Comparison of ENCODE assay signal across 16 cellular contexts in genomic region chr5:158313027-158313738, GRCh38.
DNase-seq lines count a peak whose midpoint lies in the region; ATAC-seq, FAIRE-seq and TF ChIP-seq lines count a peak whose summit lies in the region.
"Had no signal": no experiment of that assay in that cellular context is flagged by ENCODE, and none has a peak within 500 bp of the region (broad histone marks: within the 10 kb centered on the region; RNA-seq: fewer than 3 reads in every experiment).

No MANE protein-coding gene starts in this region.

- TF ChIP-seq CTCF in DND-41 (IDR thresholded peaks at IDR 0.05; ENCODE audit: borderline replicate concordance, extremely low read depth, low read length, poor library complexity, severe bottlenecking), result no peak
- no peak for TF ChIP-seq CTCF in H1 (IDR thresholded peaks at IDR 0.05; ENCODE audit: control extremely low read depth in 1 of 3, insufficient read depth in 1 of 3, low read depth in 1 of 3, low read length in 3 of 3)
- no peak for TF ChIP-seq CTCF in hepatocyte (IDR thresholded peaks at IDR 0.05; ENCODE audit: poor library complexity)

- H3K9me3 ChIP-seq in DND-41 (ENCODE audit: insufficient read depth, low read length, severe bottlenecking), result no peaks in the 10 kb centered on the region
- no peaks in the 10 kb centered on the region for H3K9me3 ChIP-seq in HUES6 (ENCODE audit: control insufficient read depth, insufficient read depth, low read depth, low read length)
- H3K9me3 ChIP-seq in H1 (ENCODE audit: insufficient read depth in 2 of 2, low read depth in 1 of 2, low read length in 1 of 2), result no peaks in the 10 kb centered on the region
- H3K9me3 ChIP-seq in hepatocyte (ENCODE audit: low read depth), result no peaks in the 10 kb centered on the region
- H3K9me3 ChIP-seq: SJCRH30 had no signal

- H4K5ac ChIP-seq in H1 (ENCODE audit: insufficient read length, low read depth, low read length) (peak overlapping the region; percentile 29), mesendoderm (ENCODE audit: low read length) (no peak overlapping the region)

- DNase-seq in DND-41, result no peak
- no peak for DNase-seq in H1 (ENCODE audit: low read depth in 1 of 2, low spot score in 2 of 2)
- peak; percentile 79 for DNase-seq in mesendoderm
- no peak for DNase-seq in hepatocyte (ENCODE audit: low spot score)
- DNase-seq: CD8-positive, alpha-beta memory T cell; NCI-H187; NCI-H345; NCI-H526 treated with DMSO at 0.1 percent for 48 hours; SJCRH30 had no signal

- no peak for TF ChIP-seq RAD21 in H1 (IDR thresholded peaks at IDR 0.05 in 1 of 2, conservative IDR thresholded peaks at IDR 0.05 in 1 of 2; ENCODE audit: low read depth in 2 of 2, low read length in 2 of 2)

- H4K91ac ChIP-seq in H1 (replicated peaks; ENCODE audit: insufficient read length, low read length), result peak overlapping the region; percentile 59

- H2BK120ac ChIP-seq in H1 (replicated peaks; ENCODE audit: low read depth, low read length) (peak overlapping the region; percentile 79), mesendoderm (ENCODE audit: low read depth, low read length) (no peak overlapping the region)

- H2AK5ac ChIP-seq in H1 (ENCODE audit: low read depth, low read length) (no peak overlapping the region), mesendoderm (ENCODE audit: low read length) (peak overlapping the region; percentile 38)

- H4K20me1 ChIP-seq in DND-41 (ENCODE audit: insufficient read depth, low read length) (no peaks in the 10 kb centered on the region), H1 (replicated peaks in 1 of 2; ENCODE audit: control insufficient read depth in 1 of 2, insufficient read depth in 2 of 2, low read length in 2 of 2) (no peaks in the 10 kb centered on the region), hepatocyte (ENCODE audit: insufficient read depth, poor library complexity, severe bottlenecking) (no peaks in the 10 kb centered on the region)
- H4K20me1 ChIP-seq: BLaER1 had no signal

- POLR2A ChIA-PET in H1 (lab: Charles Lee; ENCODE audit: partially characterized antibody), result no interaction called here

- TF ChIP-seq POLR2A in H1 (IDR thresholded peaks at IDR 0.05; ENCODE audit: control extremely low read depth in 1 of 2, low read depth in 2 of 2, low read length in 2 of 2), result no peak

- H3K9ac ChIP-seq in DND-41 (ENCODE audit: low read depth, low read length) (no peak overlapping the region), HUES6 (ENCODE audit: low read length) (peak overlapping the region; percentile 7), H1 (replicated peaks in 1 of 4; ENCODE audit: extremely low read depth in 1 of 4, low read depth in 3 of 4, low read length in 3 of 4) (no peak overlapping the region), mesendoderm (ENCODE audit: low read length) (no peak overlapping the region)
- H3K9ac ChIP-seq: BLaER1 had no signal

- H2AFZ ChIP-seq in DND-41 (ENCODE audit: low read depth, low read length) (peak overlapping the region; percentile 30; the same call in 1 of the 2 replicates), H1 (ENCODE audit: low read length) (peak overlapping the region; percentile 93), hepatocyte (no peak overlapping the region)

- H3K79me2 ChIP-seq in DND-41 (ENCODE audit: insufficient read depth, low read length) (no peaks in the 10 kb centered on the region), H1 (ENCODE audit: control insufficient read depth in 1 of 2, insufficient read depth in 2 of 2, low read length in 2 of 2) (no peaks in the 10 kb centered on the region), mesendoderm (ENCODE audit: control insufficient read depth, insufficient read depth, low read length) (no peaks in the 10 kb centered on the region), hepatocyte (no peaks in the 10 kb centered on the region)

- H3K4me3 ChIP-seq in DND-41 (ENCODE audit: low read depth in 1 of 2, low read length in 2 of 2), result no peak overlapping the region
- H3K4me3 ChIP-seq in HUES6 (ENCODE audit: low read depth, low read length), result no peak overlapping the region
- no peak overlapping the region for H3K4me3 ChIP-seq in H1 (ENCODE audit: extremely low read depth in 1 of 4, insufficient read depth in 2 of 4, low read depth in 3 of 4, low read length in 4 of 4)
- no peak overlapping the region for H3K4me3 ChIP-seq in mesendoderm (ENCODE audit: low read length)
- H3K4me3 ChIP-seq in hepatocyte, result no peak overlapping the region
- H3K4me3 ChIP-seq: BLaER1, SJCRH30 had no signal

- H4K8ac ChIP-seq in H1 (ENCODE audit: extremely low read depth, insufficient read depth, low read length), result peak overlapping the region; percentile 72; the same call in 1 of the 2 replicates
- H4K8ac ChIP-seq in mesendoderm (ENCODE audit: low read depth, low read length), result no peak overlapping the region

- no peak for TF ChIP-seq EP300 in H1 (IDR thresholded peaks at IDR 0.05; ENCODE audit: borderline replicate concordance in 1 of 2, low read depth in 2 of 2, low read length in 2 of 2)

- no peak overlapping the region for H3K14ac ChIP-seq in H1 (ENCODE audit: insufficient read length)

- H3K4ac ChIP-seq in H1 (replicated peaks; ENCODE audit: insufficient read length, low read depth, low read length) (peak overlapping the region; percentile 93), mesendoderm (ENCODE audit: low read depth, low read length) (no peak overlapping the region)

- no peak overlapping the region for H3K23ac ChIP-seq in H1 (ENCODE audit: insufficient read length)
- H3K23ac ChIP-seq in mesendoderm (ENCODE audit: low read length), result no peak overlapping the region

- H3K56ac ChIP-seq in H1 (replicated peaks; ENCODE audit: insufficient read length, low read depth, low read length) (no peak overlapping the region), mesendoderm (ENCODE audit: low read length) (peak overlapping the region; percentile 25)

- H2BK15ac ChIP-seq in H1 (ENCODE audit: low read length) (0 out of 2 replicates have a peak overlapping the region, but pooled peaks have one; percentile 53), mesendoderm (replicated peaks; ENCODE audit: low read depth) (no peak overlapping the region)

- H3K36me3 ChIP-seq in DND-41 (ENCODE audit: insufficient read depth, low read length) (no peaks in the 10 kb centered on the region), HUES6 (ENCODE audit: control insufficient read depth, insufficient read depth, low read length) (no peaks in the 10 kb centered on the region), H1 (ENCODE audit: control insufficient read depth in 2 of 4, insufficient read depth in 4 of 4, low read length in 3 of 4) (no peaks in the 10 kb centered on the region; a peak in 1 of 8 replicates), mesendoderm (ENCODE audit: control insufficient read depth, insufficient read depth, low read length) (no peaks in the 10 kb centered on the region), hepatocyte (replicated peaks; ENCODE audit: insufficient read depth, low read depth) (no peaks in the 10 kb centered on the region)
- H3K36me3 ChIP-seq: SJCRH30 had no signal

- CTCF ChIA-PET in H1 (lab: Charles Lee; ENCODE audit: partially characterized antibody), result no interaction called here

- H2BK20ac ChIP-seq in H1 (ENCODE audit: low read length), result 0 out of 2 replicates have a peak overlapping the region, but pooled peaks have one; percentile 7

- 71% methylated on average over 12 of the region's 12 CpGs; no CpG with 5 or more reads in 1 of the 2 experiments for WGBS in H1 (ENCODE audit: extremely low coverage in 1 of 2, insufficient coverage in 1 of 2, insufficient read length in 1 of 2, insufficient replicate concordance in 2 of 2, low coverage in 1 of 2, low lambda C conversion rate in 2 of 2, missing lambda C conversion rate in 1 of 2), 2 experiments
- no CpG with 5 or more reads among the region's 12 CpGs for WGBS in mesendoderm (ENCODE audit: extremely low coverage, insufficient coverage, low lambda C conversion rate)
- WGBS in hepatocyte (ENCODE audit: low lambda C conversion rate, missing lambda C conversion rate), result 84% methylated on average over 12 of the region's 12 CpGs

- H3K27ac ChIP-seq in DND-41 (ENCODE audit: low read length), result 0 out of 2 replicates have a peak overlapping the region, but pooled peaks have one; percentile 37
- H3K27ac ChIP-seq in HUES6 (ENCODE audit: low read depth, low read length), result peak overlapping the region; percentile 27; the same call in 1 of the 2 replicates
- H3K27ac ChIP-seq in H1 (ENCODE audit: low read depth, low read length), result no peak overlapping the region
- H3K27ac ChIP-seq in mesendoderm (ENCODE audit: low read depth, low read length), result no peak overlapping the region
- H3K27ac ChIP-seq in hepatocyte, result no peak overlapping the region
- H3K27ac ChIP-seq: BLaER1, RWPE1, SJCRH30 had no signal

- H3K18ac ChIP-seq in H1 (ENCODE audit: extremely low read depth, low read length), result peak overlapping the region; percentile 68; the same call in 1 of the 2 replicates
- H3K18ac ChIP-seq in mesendoderm (ENCODE audit: low read length), result no peak overlapping the region

- no peak overlapping the region for H3K4me2 ChIP-seq in DND-41 (ENCODE audit: insufficient read depth, low read length)
- H3K4me2 ChIP-seq in H1 (ENCODE audit: insufficient read depth in 1 of 2, low read depth in 2 of 2, low read length in 2 of 2), result peak overlapping the region; percentile 10 to 11; a peak in 1 of 4 replicates
- H3K4me2 ChIP-seq in mesendoderm (ENCODE audit: low read length), result no peak overlapping the region
- H3K4me2 ChIP-seq in hepatocyte, result no peak overlapping the region
- H3K4me2 ChIP-seq: BLaER1 had no signal

- H3K23me2 ChIP-seq in H1 (ENCODE audit: low read depth, low read length), result peaks cover 2% of the 10 kb centered on the region

- peak overlapping the region; percentile 32 for H2BK5ac ChIP-seq in H1 (ENCODE audit: low read depth, low read length)
- no peak overlapping the region for H2BK5ac ChIP-seq in mesendoderm (ENCODE audit: low read length)

- no peaks in the 10 kb centered on the region for H3K79me1 ChIP-seq in H1 (ENCODE audit: low read depth, low read length)
- no peaks in the 10 kb centered on the region for H3K79me1 ChIP-seq in mesendoderm (ENCODE audit: low read length)

- peak overlapping the region; percentile 51; the same call in 1 of the 2 replicates for H2BK12ac ChIP-seq in H1 (ENCODE audit: low read depth, low read length)

- ATAC-seq in DND-41 (ENCODE audit: insufficient read depth, low read depth), result no peak
- ATAC-seq in GM21447 (IDR thresholded peaks at IDR 0.05; ENCODE audit: unreplicated experiment), result no peak
- ATAC-seq in HG03439 (IDR thresholded peaks at IDR 0.05; ENCODE audit: unreplicated experiment), result no peak
- ATAC-seq in GM18868 (IDR thresholded peaks at IDR 0.05; ENCODE audit: unreplicated experiment), result no peak

- H3K27me3 ChIP-seq in DND-41 (ENCODE audit: insufficient read depth, low read length, poor library complexity), result no peaks in the 10 kb centered on the region
- H3K27me3 ChIP-seq in HUES6 (ENCODE audit: control insufficient read depth, insufficient read depth, low read length), result no peaks in the 10 kb centered on the region
- no peaks in the 10 kb centered on the region for H3K27me3 ChIP-seq in H1 (replicated peaks in 1 of 4; ENCODE audit: control insufficient read depth in 3 of 4, extremely low read depth in 1 of 4, insufficient read depth in 3 of 4, low read length in 3 of 4)
- no peaks in the 10 kb centered on the region for H3K27me3 ChIP-seq in mesendoderm (ENCODE audit: insufficient read depth, low read length, poor library complexity)
- no peaks in the 10 kb centered on the region for H3K27me3 ChIP-seq in hepatocyte
- H3K27me3 ChIP-seq: BLaER1, SJCRH30 had no signal

- H3K4me1 ChIP-seq in DND-41 (ENCODE audit: insufficient read depth, low read length) (no peaks in the 10 kb centered on the region; the same call in none of the 2 replicates), HUES6 (ENCODE audit: control insufficient read depth, insufficient read depth, low read length) (peaks cover 20% of the 10 kb centered on the region), H1 (replicated peaks in 1 of 4; ENCODE audit: control insufficient read depth in 3 of 4, insufficient read depth in 4 of 4, low read length in 3 of 4) (peaks cover 12 to 21% (median 18%) of the 10 kb centered on the region in 4 experiments), mesendoderm (ENCODE audit: control insufficient read depth, low read depth, low read length) (peaks cover 18% of the 10 kb centered on the region), hepatocyte (ENCODE audit: insufficient read depth) (no peaks in the 10 kb centered on the region)
- H3K4me1 ChIP-seq: SJCRH30 had no signal

- no peak for FAIRE-seq in H1 (lab: Jason Lieb, UNC)
- FAIRE-seq: GM12892 had no signal

- no peaks in the 10 kb centered on the region for H3K9me2 ChIP-seq in hepatocyte (replicated peaks; ENCODE audit: insufficient read depth)

Comparison
In these comparisons a context has a peak if more than half of its experiments do, and no peak if none do; other contexts are left out.
1. H3K27ac ChIP-seq: peak in DND-41 (single experiment) and HUES6 (single experiment); none in H1 (single experiment), mesendoderm (single experiment) and hepatocyte (single experiment).
2. H3K4me2 ChIP-seq: peak in H1 (2 of 2); none in DND-41 (single experiment), mesendoderm (single experiment) and hepatocyte (single experiment).